Comparison of ENCODE assay signal across 20 cellular contexts in the genomic region with DNA sequence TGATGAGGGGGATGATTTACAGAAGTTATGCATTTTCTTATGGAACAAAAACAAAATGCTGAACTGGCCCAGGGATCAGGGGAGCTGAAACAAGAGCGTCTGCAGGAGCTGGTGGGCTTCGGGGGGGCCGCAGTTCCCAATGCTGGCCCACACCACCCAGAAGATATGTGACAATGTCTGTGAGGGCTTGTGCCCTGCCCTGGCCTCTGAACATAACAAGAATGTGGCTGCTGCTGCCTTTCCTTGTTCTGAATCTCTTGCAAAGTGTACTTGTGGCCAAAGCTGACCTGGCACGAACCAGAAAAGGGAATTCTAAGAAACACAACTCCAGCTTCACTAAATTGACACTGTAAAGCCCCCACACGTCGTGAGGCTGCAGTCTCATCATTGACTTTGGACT.
A peak's percentile ranks its signal among the peaks of the same experiment; 100 is the strongest.
DNase-seq lines count a peak whose midpoint lies in the region; ATAC-seq and TF ChIP-seq lines count a peak whose summit lies in the region.
"Had no signal": no experiment of that assay in that cellular context is flagged by ENCODE, and none has a peak within 500 bp of the region (broad histone marks: within the 10 kb centered on the region; RNA-seq: fewer than 3 reads in every experiment).

No MANE protein-coding gene starts in this region.

- DNase-seq in adipocyte (ENCODE audit: low read depth), result peak; percentile 37
- peak; percentile 14 for DNase-seq in fibroblast of gingiva (ENCODE audit: low read depth)
- peak; percentile 64 for DNase-seq in osteocyte (ENCODE audit: extremely low spot score, unreplicated experiment)
- no peak for DNase-seq in AG20443 (ENCODE audit: low spot score)
- no peak for DNase-seq in A673 (ENCODE audit: low spot score)
- DNase-seq: 8988T; ACHN; AML-193; Caco-2; Calu3; CD4-positive, alpha-beta T cell; CD8-positive, alpha-beta T cell; DMS79 treated with DMSO at 0.1 percent for 48 hours; GF-D8 had no signal

- no peaks in the 10 kb centered on the region for H3K36me3 Mint-ChIP-seq in osteocyte (ENCODE audit: unreplicated experiment)
- H3K36me3 Mint-ChIP-seq: CD8-positive, alpha-beta T cell had no signal

- no peaks in the 10 kb centered on the region for H3K9me3 Mint-ChIP-seq in osteocyte (ENCODE audit: unreplicated experiment)
- H3K9me3 Mint-ChIP-seq: CD4-positive, alpha-beta T cell; CD8-positive, alpha-beta T cell had no signal

- H3K9ac ChIP-seq in adipocyte (ENCODE audit: low read length), result no peak overlapping the region
- H3K9ac ChIP-seq: BLaER1 treated with 17β-estradiol and CSF1 and Interleukin-3, amounts not matched to agents 10 nM and 100 nM had no signal

- H3K27me3 ChIP-seq in adipocyte (replicated peaks; ENCODE audit: control insufficient read depth, insufficient read depth, low read length), result no peaks in the 10 kb centered on the region
- no peaks in the 10 kb centered on the region for H3K27me3 ChIP-seq in A673 (replicated peaks; ENCODE audit: insufficient read depth, low read depth, low read length, poor library complexity)
- H3K27me3 ChIP-seq: BLaER1 treated with 17β-estradiol and CSF1 and Interleukin-3, amounts not matched to agents 10 nM and 100 nM had no signal

- intact Hi-C loops in A673 (cut with micrococcal nuclease; ENCODE audit: unreplicated experiment), result no loop called here

- no TSS peak for BruUV-seq in A673 (replicated peaks; lab: Mats Ljungman, UMichigan)

- H3K4me3 ChIP-seq in adipocyte (ENCODE audit: low read length), result no peak overlapping the region
- no peak overlapping the region for H3K4me3 ChIP-seq in A673 (ENCODE audit: low read depth, low read length, poor library complexity, severe bottlenecking)
- H3K4me3 ChIP-seq: A549; BLaER1 treated with 17β-estradiol and CSF1 and Interleukin-3, amounts not matched to agents 10 nM and 100 nM had no signal

- no peak overlapping the region for H3K27ac ChIP-seq in A673 (ENCODE audit: low read depth, low read length, poor library complexity, severe bottlenecking)
- H3K27ac ChIP-seq: A549; BLaER1 treated with 17β-estradiol and CSF1 and Interleukin-3, amounts not matched to agents 10 nM and 100 nM; C4-2B had no signal

- H3K4me1 ChIP-seq in adipocyte (ENCODE audit: control insufficient read depth, insufficient read depth, low read length) (peaks cover 14% of the 10 kb centered on the region), A673 (ENCODE audit: insufficient read depth, low read length, poor library complexity, severe bottlenecking) (no peaks in the 10 kb centered on the region)
- H3K4me1 ChIP-seq: A549; BLaER1 treated with 17β-estradiol and CSF1 and Interleukin-3, amounts not matched to agents 10 nM and 100 nM; Caco-2 had no signal

- peaks cover 19% of the 10 kb centered on the region for H3K27me3 Mint-ChIP-seq in osteocyte (ENCODE audit: unreplicated experiment)

- no peak overlapping the region for H3K27ac Mint-ChIP-seq in osteocyte (ENCODE audit: unreplicated experiment)
- H3K27ac Mint-ChIP-seq: B cell; CD4-positive, alpha-beta T cell; CD8-positive, alpha-beta T cell had no signal

- CTCF ChIA-PET in A673 (lab: Charles Lee), result no interaction called here

- ATAC-seq in GM18868 (IDR thresholded peaks at IDR 0.05; ENCODE audit: unreplicated experiment) (no peak), GM21619 (IDR thresholded peaks at IDR 0.05; ENCODE audit: unreplicated experiment) (no peak)
- ATAC-seq: A549; CD8-positive, alpha-beta T cell had no signal

- H3K36me3 ChIP-seq in adipocyte (ENCODE audit: control insufficient read depth, insufficient read depth, low read length, severe bottlenecking), result no peaks in the 10 kb centered on the region
- H3K36me3 ChIP-seq in A673 (ENCODE audit: insufficient read depth, low read length, poor library complexity, severe bottlenecking), result no peaks in the 10 kb centered on the region
- H3K36me3 ChIP-seq: BLaER1 treated with 17β-estradiol and CSF1 and Interleukin-3, amounts not matched to agents 10 nM and 100 nM had no signal

- TF ChIP-seq CTCF in osteocyte (IDR thresholded peaks at IDR 0.05), result no peak
- no peak for TF ChIP-seq CTCF in A673 (conservative IDR thresholded peaks at IDR 0.05; ENCODE audit: low read depth, low read length)

- H3K9me3 ChIP-seq in adipocyte (ENCODE audit: control insufficient read depth, low read length) (no peaks in the 10 kb centered on the region), A673 (ENCODE audit: low read depth, low read length, poor library complexity, severe bottlenecking) (no peaks in the 10 kb centered on the region)
- H3K9me3 ChIP-seq: A549; BLaER1 treated with 17β-estradiol and CSF1 and Interleukin-3, amounts not matched to agents 10 nM and 100 nM; Caco-2 had no signal

- peaks cover 3% of the 10 kb centered on the region for H3K4me1 Mint-ChIP-seq in osteocyte (ENCODE audit: unreplicated experiment)
- H3K4me1 Mint-ChIP-seq: B cell had no signal

- H3K4me3 Mint-ChIP-seq in osteocyte (ENCODE audit: unreplicated experiment), result no peak overlapping the region
- H3K4me3 Mint-ChIP-seq: B cell; CD4-positive, alpha-beta T cell; CD8-positive, alpha-beta T cell had no signal

- POLR2A ChIA-PET in A673 (lab: Charles Lee; ENCODE audit: low non-redundant PET), result no interaction called here

Comparison
In these comparisons a context has a peak if more than half of its experiments do, and no peak if none do; other contexts are left out.
1. DNase-seq: peak in adipocyte (single experiment), fibroblast of gingiva (single experiment) and osteocyte (single experiment); none in AG20443 (single experiment) and A673 (single experiment).